37 cellular contexts compared by ENCODE assay signal in the genomic region with DNA sequence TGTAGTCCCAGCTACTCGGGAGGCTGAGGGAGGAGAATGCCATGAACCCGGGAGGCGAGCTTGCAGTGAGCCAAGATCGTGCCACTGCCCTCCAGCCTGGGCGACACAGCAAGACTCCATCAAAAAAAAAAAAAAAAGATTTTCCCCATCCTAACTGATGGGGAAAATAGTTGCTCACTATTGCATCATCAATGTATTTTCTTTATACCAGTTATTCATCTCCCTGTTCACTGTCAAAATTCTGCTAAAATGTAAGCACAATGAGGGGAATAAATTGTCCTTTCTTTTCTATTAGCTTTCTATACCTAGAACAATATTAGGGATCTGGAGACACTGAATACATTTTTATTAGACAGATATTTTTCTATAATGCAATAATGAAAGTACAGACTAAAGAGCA.
"Had no signal": no experiment of that assay in that cellular context is flagged by ENCODE, and none has a peak within 500 bp of the region (broad histone marks: within the 10 kb centered on the region; RNA-seq: fewer than 3 reads in every experiment).

No MANE protein-coding gene starts in this region.

- DNase-seq: activated B cell treated with CpG ODN at 0.5 μM for 24 hours; activated CD4-positive, alpha-beta memory T cell treated with anti-CD3 and anti-CD28 coated beads for 36 hours; activated CD4-positive, alpha-beta T cell treated with anti-CD3 and anti-CD28 coated beads for 4 hours; activated CD4-positive, alpha-beta T cell treated with anti-CD3 and anti-CD28 coated beads, Interleukin-2, amount 10 ng/mL, durations not matched to agents 24 days and 14 days; activated CD4-positive, alpha-beta T cell treated with anti-CD3 and anti-CD28 coated beads, Interleukin-2, amount 50 U/mL, for 1 hour; activated CD4-positive, alpha-beta T cell treated with anti-CD3 and anti-CD28 coated beads, Interleukin-2, amount 50 U/mL, for 4 hours; activated CD4-positive, CD25-positive, alpha-beta regulatory T cell treated with anti-CD3 and anti-CD28 coated beads, Interleukin-2, amount 50 U/mL, for 72 hours; activated CD8-positive, alpha-beta memory T cell treated with anti-CD3 and anti-CD28 coated beads for 24 hours; activated CD8-positive, alpha-beta memory T cell treated with anti-CD3 and anti-CD28 coated beads, Interleukin-2, amount 10 ng/mL, durations not matched to agents 7 days and 5 days; activated CD8-positive, alpha-beta memory T cell treated with anti-CD3 and anti-CD28 coated beads, Interleukin-2, amount 50 U/mL, for 48 hours; activated CD8-positive, alpha-beta T cell treated with anti-CD3 and anti-CD28 coated beads, Interleukin-2, amount 10 ng/mL, durations not matched to agents 7 days and 5 days; activated effector memory CD4-positive, alpha-beta T cell treated with Interleukin-2 at 50 U/mL for 16 hours; activated gamma-delta T cell; activated naive CD4-positive, alpha-beta T cell treated with anti-CD3 and anti-CD28 coated beads, Interleukin-2, amount 10 ng/mL, durations not matched to agents 7 days and 5 days; activated naive CD4-positive, alpha-beta T cell treated with Interleukin-2 at 50 U/mL for 16 hours; activated naive CD8-positive, alpha-beta T cell treated with anti-CD3 and anti-CD28 coated beads, Interleukin-2, amount 10 ng/mL, durations not matched to agents 7 days and 5 days; activated naive CD8-positive, alpha-beta T cell treated with anti-CD3 and anti-CD28 coated beads, Interleukin-2, amount 50 U/mL, for 24 hours; activated T-cell treated with anti-CD3 and anti-CD28 coated beads, Interleukin-2, amount 50 U/mL, for 24 hours; activated T-cell treated with anti-CD3 and anti-CD28 coated beads, Interleukin-2, amount 50 U/mL, for 48 hours; adrenal gland; amniotic stem cell; aorta; caudate nucleus; cerebellar nuclear complex; T-helper 1 cell; T-helper 2 cell; T-helper 9 cell had no signal

- H3K27me3 ChIP-seq: adrenal gland, cardiac muscle cell had no signal

- H3K4me3 Mint-ChIP-seq: activated B cell treated with CpG ODN at 0.5 μM for 24 hours; activated CD4-positive, alpha-beta memory T cell treated with anti-CD3 and anti-CD28 coated beads for 36 hours; activated CD4-positive, alpha-beta T cell treated with anti-CD3 and anti-CD28 coated beads, Interleukin-2, amount 10 ng/mL, durations not matched to agents 24 days and 14 days; activated CD8-positive, alpha-beta memory T cell treated with anti-CD3 and anti-CD28 coated beads, Interleukin-2, amount 10 ng/mL, durations not matched to agents 7 days and 5 days; activated CD8-positive, alpha-beta T cell treated with anti-CD3 and anti-CD28 coated beads, Interleukin-2, amount 10 ng/mL, durations not matched to agents 7 days and 5 days; activated naive CD4-positive, alpha-beta T cell treated with anti-CD3 and anti-CD28 coated beads, Interleukin-2, amount 10 ng/mL, durations not matched to agents 7 days and 5 days; activated naive CD4-positive, alpha-beta T cell treated with anti-CD3 and anti-CD28 coated beads, Interleukin-2, amount 50 U/mL, for 24 hours; activated naive CD8-positive, alpha-beta T cell; activated naive CD8-positive, alpha-beta T cell treated with anti-CD3 and anti-CD28 coated beads, Interleukin-2, amount 10 ng/mL, durations not matched to agents 7 days and 5 days; activated naive CD8-positive, alpha-beta T cell treated with anti-CD3 and anti-CD28 coated beads, Interleukin-2, amount 50 U/mL, for 24 hours; activated T-cell treated with anti-CD3 and anti-CD28 coated beads, Interleukin-2, amount 50 U/mL, for 24 hours; brain; central memory CD8-positive, alpha-beta T cell; T-helper 1 cell treated with Interleukin-12 subunit alpha and Interleukin-12 subunit beta and Interleukin-4 antibody, amounts not matched to agents 30 μg/mL and 1 μg/mL, for 36 hours; T-helper 2 cell treated with Interferon-gamma antibody and Interleukin-4, amounts not matched to agents 5 μg/mL and 100 μg/mL, for 36 hours had no signal

- H3K36me3 ChIP-seq: adrenal gland, cardiac muscle cell had no signal

- H3K27ac ChIP-seq: adrenal gland, cardiac muscle cell, VCaP had no signal

- H3K9me3 ChIP-seq: adrenal gland had no signal

- H3K36me3 Mint-ChIP-seq: activated CD8-positive, alpha-beta memory T cell treated with anti-CD3 and anti-CD28 coated beads, Interleukin-2, amount 10 ng/mL, durations not matched to agents 7 days and 5 days; activated naive CD4-positive, alpha-beta T cell treated with anti-CD3 and anti-CD28 coated beads, Interleukin-2, amount 10 ng/mL, durations not matched to agents 7 days and 5 days; activated naive CD4-positive, alpha-beta T cell treated with anti-CD3 and anti-CD28 coated beads, Interleukin-2, amount 50 U/mL, for 24 hours; activated naive CD8-positive, alpha-beta T cell; activated naive CD8-positive, alpha-beta T cell treated with anti-CD3 and anti-CD28 coated beads, Interleukin-2, amount 10 ng/mL, durations not matched to agents 7 days and 5 days; brain had no signal

- H3K27ac Mint-ChIP-seq: activated B cell treated with CpG ODN at 0.5 μM for 24 hours; activated CD4-positive, alpha-beta memory T cell treated with anti-CD3 and anti-CD28 coated beads for 36 hours; activated CD4-positive, alpha-beta T cell treated with anti-CD3 and anti-CD28 coated beads, Interleukin-2, amount 10 ng/mL, durations not matched to agents 24 days and 14 days; activated CD8-positive, alpha-beta memory T cell treated with anti-CD3 and anti-CD28 coated beads, Interleukin-2, amount 10 ng/mL, durations not matched to agents 7 days and 5 days; activated CD8-positive, alpha-beta T cell treated with anti-CD3 and anti-CD28 coated beads, Interleukin-2, amount 10 ng/mL, durations not matched to agents 7 days and 5 days; activated naive CD4-positive, alpha-beta T cell treated with anti-CD3 and anti-CD28 coated beads, Interleukin-2, amount 10 ng/mL, durations not matched to agents 7 days and 5 days; activated naive CD4-positive, alpha-beta T cell treated with anti-CD3 and anti-CD28 coated beads, Interleukin-2, amount 50 U/mL, for 24 hours; activated naive CD8-positive, alpha-beta T cell; activated naive CD8-positive, alpha-beta T cell treated with anti-CD3 and anti-CD28 coated beads, Interleukin-2, amount 10 ng/mL, durations not matched to agents 7 days and 5 days; activated naive CD8-positive, alpha-beta T cell treated with anti-CD3 and anti-CD28 coated beads, Interleukin-2, amount 50 U/mL, for 24 hours; activated T-cell treated with anti-CD3 and anti-CD28 coated beads, Interleukin-2, amount 50 U/mL, for 24 hours; activated T-helper 2 cell treated with anti-CD3 and anti-CD28 coated beads, Interferon-gamma antibody, Interleukin-2, Interleukin-4, amounts not matched to agents 10 μg/mL and 5 μg/mL and 100 μg/mL, durations not matched to agents 14 hours and 24 hours and 36 hours; brain; T-helper 1 cell treated with Interleukin-12 subunit alpha and Interleukin-12 subunit beta and Interleukin-4 antibody, amounts not matched to agents 30 μg/mL and 1 μg/mL, for 36 hours; T-helper 2 cell treated with Interferon-gamma antibody and Interleukin-4, amounts not matched to agents 5 μg/mL and 100 μg/mL, for 36 hours had no signal

- ATAC-seq: activated CD8-positive, alpha-beta memory T cell treated with anti-CD3 and anti-CD28 coated beads, Interleukin-2, amount 10 ng/mL, durations not matched to agents 7 days and 5 days; activated CD8-positive, alpha-beta T cell treated with anti-CD3 and anti-CD28 coated beads, Interleukin-2, amount 10 ng/mL, durations not matched to agents 7 days and 5 days; activated naive CD8-positive, alpha-beta T cell treated with anti-CD3 and anti-CD28 coated beads, Interleukin-2, amount 50 U/mL, for 24 hours had no signal

- H3K27me3 Mint-ChIP-seq: activated CD4-positive, alpha-beta memory T cell treated with anti-CD3 and anti-CD28 coated beads for 36 hours; activated CD4-positive, alpha-beta T cell treated with anti-CD3 and anti-CD28 coated beads, Interleukin-2, amount 10 ng/mL, durations not matched to agents 24 days and 14 days; activated CD8-positive, alpha-beta memory T cell treated with anti-CD3 and anti-CD28 coated beads, Interleukin-2, amount 10 ng/mL, durations not matched to agents 7 days and 5 days; activated naive CD4-positive, alpha-beta T cell treated with anti-CD3 and anti-CD28 coated beads, Interleukin-2, amount 10 ng/mL, durations not matched to agents 7 days and 5 days; activated naive CD4-positive, alpha-beta T cell treated with anti-CD3 and anti-CD28 coated beads, Interleukin-2, amount 50 U/mL, for 24 hours; activated naive CD8-positive, alpha-beta T cell treated with anti-CD3 and anti-CD28 coated beads, Interleukin-2, amount 50 U/mL, for 24 hours; activated T-cell treated with anti-CD3 and anti-CD28 coated beads, Interleukin-2, amount 50 U/mL, for 24 hours; central memory CD8-positive, alpha-beta T cell had no signal

- H3K4me1 ChIP-seq: adrenal gland had no signal

- H3K4me3 ChIP-seq: adrenal gland, cardiac muscle cell had no signal

- FAIRE-seq: TTC549 had no signal

- H3K4me1 Mint-ChIP-seq: activated B cell treated with CpG ODN at 0.5 μM for 24 hours; activated CD4-positive, alpha-beta T cell treated with anti-CD3 and anti-CD28 coated beads, Interleukin-2, amount 10 ng/mL, durations not matched to agents 24 days and 14 days; activated CD8-positive, alpha-beta memory T cell treated with anti-CD3 and anti-CD28 coated beads, Interleukin-2, amount 10 ng/mL, durations not matched to agents 7 days and 5 days; activated naive CD4-positive, alpha-beta T cell treated with anti-CD3 and anti-CD28 coated beads, Interleukin-2, amount 10 ng/mL, durations not matched to agents 7 days and 5 days; activated naive CD4-positive, alpha-beta T cell treated with anti-CD3 and anti-CD28 coated beads, Interleukin-2, amount 50 U/mL, for 24 hours; activated naive CD8-positive, alpha-beta T cell treated with anti-CD3 and anti-CD28 coated beads, Interleukin-2, amount 10 ng/mL, durations not matched to agents 7 days and 5 days; activated naive CD8-positive, alpha-beta T cell treated with anti-CD3 and anti-CD28 coated beads, Interleukin-2, amount 50 U/mL, for 24 hours; brain; central memory CD8-positive, alpha-beta T cell had no signal

- H3K9me3 Mint-ChIP-seq: activated naive CD4-positive, alpha-beta T cell treated with anti-CD3 and anti-CD28 coated beads, Interleukin-2, amount 50 U/mL, for 24 hours; activated T-cell treated with anti-CD3 and anti-CD28 coated beads, Interleukin-2, amount 50 U/mL, for 24 hours had no signal
